ENCODE assay signal across 18 cellular contexts in genomic region chr7:3159039-3159438, GRCh38.
DNase-seq lines count a peak whose midpoint lies in the region; ATAC-seq and TF ChIP-seq lines count a peak whose summit lies in the region.
"Had no signal": no experiment of that assay in that cellular context is flagged by ENCODE, and none has a peak within 500 bp of the region (broad histone marks: within the 10 kb centered on the region; RNA-seq: fewer than 3 reads in every experiment).

No MANE protein-coding gene starts in this region.

- H3K4me1 ChIP-seq in endodermal cell (ENCODE audit: control insufficient read depth, insufficient read depth, low read length) (peaks cover 2% of the 10 kb centered on the region), suprapubic skin (no peaks in the 10 kb centered on the region)

- H3K36me3 Mint-ChIP-seq in glutamatergic neuron (ENCODE audit: unreplicated experiment) (peaks cover 13% of the 10 kb centered on the region), endodermal cell (ENCODE audit: low read depth) (no peaks in the 10 kb centered on the region)
- H3K36me3 Mint-ChIP-seq in stimulated activated naive B cell treated with anti-CD40 and anti-IgM and Interleukin-4, amounts not matched to agents 10 μg/mL and 1 μg/mL and 100 μg/mL, for 72 hours = peaks cover 0 to 4% of the 10 kb centered on the region in 2 donors
- H3K36me3 Mint-ChIP-seq: CD14-positive monocyte; CD8-positive, alpha-beta T cell; IgD-negative memory B cell had no signal

- H3K27me3 ChIP-seq in endodermal cell (ENCODE audit: control insufficient read depth, insufficient read depth, low read length, poor library complexity, severe bottlenecking) = no peaks in the 10 kb centered on the region
- H3K27me3 ChIP-seq in suprapubic skin = peaks cover 17% of the 10 kb centered on the region
- H3K27me3 ChIP-seq: BLaER1 had no signal

- ATAC-seq in stimulated activated naive B cell treated with anti-CD40 and anti-IgM and Interleukin-4, amounts not matched to agents 10 μg/mL and 1 μg/mL and 100 μg/mL, for 72 hours (replicated peaks) = no peak
- ATAC-seq in GM19351 (IDR thresholded peaks at IDR 0.05; ENCODE audit: unreplicated experiment) = no peak
- ATAC-seq: CD8-positive, alpha-beta T cell; GM23338; HepG2 had no signal

- TF ChIP-seq EP300 in suprapubic skin (IDR thresholded peaks at IDR 0.05) = no peak

- H3K27me3 Mint-ChIP-seq in glutamatergic neuron (ENCODE audit: unreplicated experiment) = peaks cover 4% of the 10 kb centered on the region
- peaks cover 0 to 7% of the 10 kb centered on the region in 2 donors for H3K27me3 Mint-ChIP-seq in stimulated activated naive B cell treated with anti-CD40 and anti-IgM and Interleukin-4, amounts not matched to agents 10 μg/mL and 1 μg/mL and 100 μg/mL, for 72 hours
- peaks cover 2% of the 10 kb centered on the region for H3K27me3 Mint-ChIP-seq in endodermal cell (ENCODE audit: insufficient read depth)

- no peak overlapping the region for H3K9ac ChIP-seq in endodermal cell (ENCODE audit: extremely low read depth, low read length, poor library complexity, severe bottlenecking)
- H3K9ac ChIP-seq: BLaER1 had no signal

- 90 to 92% methylated on average over 2 to 4 of the region's 4 CpGs for WGBS in endodermal cell (ENCODE audit: insufficient coverage in 1 of 2, insufficient read length in 1 of 2), 2 experiments
- WGBS in suprapubic skin = 74% methylated on average over 4 of the region's 4 CpGs

- no peak for TF ChIP-seq POLR2A in suprapubic skin (IDR thresholded peaks at IDR 0.05)

- no peak overlapping the region for H3K4me3 Mint-ChIP-seq in glutamatergic neuron (ENCODE audit: unreplicated experiment)
- no peak overlapping the region for H3K4me3 Mint-ChIP-seq in stimulated activated naive B cell treated with anti-CD40 and anti-IgM and Interleukin-4, amounts not matched to agents 10 μg/mL and 1 μg/mL and 100 μg/mL, for 72 hours
- H3K4me3 Mint-ChIP-seq in endodermal cell = no peak overlapping the region
- H3K4me3 Mint-ChIP-seq: CD14-positive monocyte; CD8-positive, alpha-beta T cell; GM23338; H9; IgD-negative memory B cell had no signal

- TF ChIP-seq CTCF in VCaP (conservative IDR thresholded peaks at IDR 0.05) = no peak
- TF ChIP-seq CTCF in glutamatergic neuron (IDR thresholded peaks at IDR 0.05; ENCODE audit: partially characterized antibody, unreplicated experiment) = no peak
- TF ChIP-seq CTCF in endodermal cell (conservative IDR thresholded peaks at IDR 0.05) = no peak
- no peak for TF ChIP-seq CTCF in suprapubic skin (IDR thresholded peaks at IDR 0.05)

- H3K4me3 ChIP-seq in endodermal cell (ENCODE audit: low read length) = no peak overlapping the region
- no peak overlapping the region for H3K4me3 ChIP-seq in suprapubic skin
- H3K4me3 ChIP-seq: BLaER1, GM23338 had no signal

- peak overlapping the region; percentile 95 for H3K27ac Mint-ChIP-seq in glutamatergic neuron (ENCODE audit: unreplicated experiment)
- peak overlapping the region; percentile 63 for H3K27ac Mint-ChIP-seq in stimulated activated naive B cell treated with anti-CD40 and anti-IgM and Interleukin-4, amounts not matched to agents 10 μg/mL and 1 μg/mL and 100 μg/mL, for 72 hours
- H3K27ac Mint-ChIP-seq in endodermal cell = no peak overlapping the region
- H3K27ac Mint-ChIP-seq: CD14-positive monocyte; CD8-positive, alpha-beta T cell; GM23338; H9 had no signal

- H3K9me3 ChIP-seq in endodermal cell (ENCODE audit: control insufficient read depth, low read length) (peaks cover 11% of the 10 kb centered on the region), suprapubic skin (no peaks in the 10 kb centered on the region)

- peaks cover 13% of the 10 kb centered on the region for H3K9me3 Mint-ChIP-seq in glutamatergic neuron (ENCODE audit: unreplicated experiment)
- H3K9me3 Mint-ChIP-seq in stimulated activated naive B cell treated with anti-CD40 and anti-IgM and Interleukin-4, amounts not matched to agents 10 μg/mL and 1 μg/mL and 100 μg/mL, for 72 hours = peaks cover 0 to 8% of the 10 kb centered on the region in 2 donors
- peaks cover 18% of the 10 kb centered on the region for H3K9me3 Mint-ChIP-seq in endodermal cell

- H3K4me1 Mint-ChIP-seq in glutamatergic neuron (ENCODE audit: low read depth, unreplicated experiment) = peaks cover 17% of the 10 kb centered on the region
- H3K4me1 Mint-ChIP-seq in stimulated activated naive B cell treated with anti-CD40 and anti-IgM and Interleukin-4, amounts not matched to agents 10 μg/mL and 1 μg/mL and 100 μg/mL, for 72 hours = peaks cover 13 to 25% of the 10 kb centered on the region in 2 donors
- H3K4me1 Mint-ChIP-seq in endodermal cell = peaks cover 13% of the 10 kb centered on the region

- peak overlapping the region; percentile 11; the same call in 1 of the 2 replicates for H3K27ac ChIP-seq in VCaP
- no peak overlapping the region for H3K27ac ChIP-seq in endodermal cell (ENCODE audit: low read depth, low read length)
- no peak overlapping the region for H3K27ac ChIP-seq in suprapubic skin
- H3K27ac ChIP-seq: BLaER1 had no signal

- DNase-seq in M059J (ENCODE audit: low read depth) (peak; percentile 26), glutamatergic neuron (no peak), endodermal cell (no peak), OCI-M1 (lab: John Stamatoyannopoulos, UW) (no peak), suprapubic skin (ENCODE audit: low spot score in 2 of 2) (no peak)
- no peak for DNase-seq in stimulated activated naive B cell treated with anti-CD40 and anti-IgM and Interleukin-4, amounts not matched to agents 10 μg/mL and 1 μg/mL and 100 μg/mL, for 72 hours
- DNase-seq: 8988T; CD8-positive, alpha-beta T cell; DMS79 treated with DMSO at 0.1 percent for 48 hours; GF-D8; H9 had no signal

- H3K36me3 ChIP-seq in endodermal cell (ENCODE audit: control insufficient read depth, insufficient read depth, low read length) = no peaks in the 10 kb centered on the region
- no peaks in the 10 kb centered on the region for H3K36me3 ChIP-seq in suprapubic skin
- H3K36me3 ChIP-seq: BLaER1 had no signal
